15 cellular contexts compared by ENCODE assay signal in the genomic region with DNA sequence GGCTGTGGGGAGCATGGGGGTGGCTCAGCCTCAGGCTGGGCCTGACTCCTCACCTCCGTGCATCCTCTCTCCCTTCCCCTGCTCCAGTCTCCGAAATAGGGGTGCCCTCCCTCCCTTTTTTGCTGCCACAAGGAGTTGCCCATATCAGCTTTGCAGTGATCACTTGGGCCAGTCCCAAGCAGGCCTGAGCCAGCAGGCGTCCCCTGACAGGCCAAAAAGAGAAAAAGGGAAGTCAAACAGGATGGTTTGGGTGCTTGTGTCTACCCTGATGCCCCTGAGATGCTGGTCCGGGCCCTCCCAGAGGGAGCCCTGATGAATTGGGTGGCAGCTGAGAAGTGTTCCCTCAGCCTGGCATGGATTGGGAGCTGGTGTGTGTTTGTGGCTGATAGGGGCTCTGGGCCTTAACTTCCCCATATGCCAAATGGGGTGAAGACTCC. TPM values are rescaled to one million over a fixed set of nuclear protein-coding genes. Genes with fewer than 3 reads are reported as not detected.
DNase-seq lines count a peak whose midpoint lies in the region; ATAC-seq and TF ChIP-seq lines count a peak whose summit lies in the region.
"Had no signal": no experiment of that assay in that cellular context is flagged by ENCODE, and none has a peak within 500 bp of the region (broad histone marks: within the 10 kb centered on the region; RNA-seq: fewer than 3 reads in every experiment).

No MANE protein-coding gene starts in this region.

- no peaks in the 10 kb centered on the region for H3K9me3 Mint-ChIP-seq in activated naive CD8-positive, alpha-beta T cell (ENCODE audit: low read depth)
- no peaks in the 10 kb centered on the region for H3K9me3 Mint-ChIP-seq in activated naive CD8-positive, alpha-beta T cell treated with anti-CD3 and anti-CD28 coated beads for 36 hours
- H3K9me3 Mint-ChIP-seq in chondrocyte (ENCODE audit: low read depth), result no peaks in the 10 kb centered on the region
- no peaks in the 10 kb centered on the region for H3K9me3 Mint-ChIP-seq in mesothelial cell of epicardium
- H3K9me3 Mint-ChIP-seq: activated naive CD4-positive, alpha-beta T cell treated with anti-CD3 and anti-CD28 coated beads, Interleukin-2, amount 50 U/mL, for 24 hours had no signal

- intact Hi-C loops in thyroid gland (cut with DNase I), result no loop called here

- H3K4me1 Mint-ChIP-seq in activated naive CD8-positive, alpha-beta T cell (ENCODE audit: low read depth), result peaks cover 51% of the 10 kb centered on the region
- peaks cover 42% of the 10 kb centered on the region for H3K4me1 Mint-ChIP-seq in activated naive CD8-positive, alpha-beta T cell treated with anti-CD3 and anti-CD28 coated beads for 36 hours
- peaks cover 84% of the 10 kb centered on the region for H3K4me1 Mint-ChIP-seq in chondrocyte (ENCODE audit: low read depth)
- peaks cover 45% of the 10 kb centered on the region for H3K4me1 Mint-ChIP-seq in mesothelial cell of epicardium

- DNase-seq in activated naive CD8-positive, alpha-beta T cell treated with anti-CD3 and anti-CD28 coated beads for 36 hours, result no peak
- DNase-seq in chondrocyte (ENCODE audit: low spot score) (peak; percentile 67), mesothelial cell of epicardium (ENCODE audit: low spot score in 2 of 2, unreplicated experiment in 2 of 2) (no peak), thyroid gland (no peak), COLO829 (ENCODE audit: low spot score) (no peak)
- DNase-seq: NCI-H1436, NCI-H526 treated with DMSO at 0.1 percent for 48 hours, right lobe of liver had no signal

- H3K36me3 Mint-ChIP-seq in activated naive CD8-positive, alpha-beta T cell, result no peaks in the 10 kb centered on the region
- H3K36me3 Mint-ChIP-seq in activated naive CD8-positive, alpha-beta T cell treated with anti-CD3 and anti-CD28 coated beads for 36 hours, result no peaks in the 10 kb centered on the region
- H3K36me3 Mint-ChIP-seq in chondrocyte (ENCODE audit: low read depth) (no peaks in the 10 kb centered on the region), mesothelial cell of epicardium (no peaks in the 10 kb centered on the region)
- H3K36me3 Mint-ChIP-seq: activated CD8-positive, alpha-beta memory T cell treated with anti-CD3 and anti-CD28 coated beads, Interleukin-2, amount 10 ng/mL, durations not matched to agents 7 days and 5 days; activated naive CD4-positive, alpha-beta T cell treated with anti-CD3 and anti-CD28 coated beads, Interleukin-2, amount 50 U/mL, for 24 hours had no signal

- TF ChIP-seq POLR2A in thyroid gland (IDR thresholded peaks at IDR 0.05), result no peak

- no peak overlapping the region for H3K27ac Mint-ChIP-seq in activated naive CD8-positive, alpha-beta T cell
- H3K27ac Mint-ChIP-seq in activated naive CD8-positive, alpha-beta T cell treated with anti-CD3 and anti-CD28 coated beads for 36 hours, result no peak overlapping the region
- H3K27ac Mint-ChIP-seq in chondrocyte (ENCODE audit: unreplicated experiment) (peak overlapping the region; percentile 71), mesothelial cell of epicardium (no peak overlapping the region)
- H3K27ac Mint-ChIP-seq: activated CD8-positive, alpha-beta memory T cell treated with anti-CD3 and anti-CD28 coated beads, Interleukin-2, amount 10 ng/mL, durations not matched to agents 7 days and 5 days; activated naive CD4-positive, alpha-beta T cell treated with anti-CD3 and anti-CD28 coated beads, Interleukin-2, amount 50 U/mL, for 24 hours had no signal

- TF ChIP-seq CTCF in chondrocyte (IDR thresholded peaks at IDR 0.05) (no peak), mesothelial cell of epicardium (IDR thresholded peaks at IDR 0.05; ENCODE audit: unreplicated experiment) (no peak), thyroid gland (IDR thresholded peaks at IDR 0.05) (no peak)

- no peaks in the 10 kb centered on the region for H3K9me3 ChIP-seq in thyroid gland
- H3K9me3 ChIP-seq: right lobe of liver, upper lobe of left lung had no signal

- WGBS in thyroid gland, 2 donors, result 86 to 91% methylated on average over 3 to 4 of the region's 4 CpGs

- H3K4me3 ChIP-seq in thyroid gland (replicated peaks in 1 of 3), result no peak overlapping the region
- H3K4me3 ChIP-seq: right lobe of liver had no signal

- ATAC-seq in HG03139 (IDR thresholded peaks at IDR 0.05; ENCODE audit: unreplicated experiment) (no peak), GM18519 (IDR thresholded peaks at IDR 0.05; ENCODE audit: low FRiP score, unreplicated experiment) (no peak)
- ATAC-seq: activated CD8-positive, alpha-beta memory T cell treated with anti-CD3 and anti-CD28 coated beads, Interleukin-2, amount 10 ng/mL, durations not matched to agents 7 days and 5 days; esophagus mucosa; right lobe of liver had no signal

- H3K27me3 Mint-ChIP-seq in activated naive CD8-positive, alpha-beta T cell, result peaks cover 10% of the 10 kb centered on the region
- peaks cover 41% of the 10 kb centered on the region for H3K27me3 Mint-ChIP-seq in activated naive CD8-positive, alpha-beta T cell treated with anti-CD3 and anti-CD28 coated beads for 36 hours
- no peaks in the 10 kb centered on the region for H3K27me3 Mint-ChIP-seq in chondrocyte (ENCODE audit: low read depth)
- peaks cover 8% of the 10 kb centered on the region for H3K27me3 Mint-ChIP-seq in mesothelial cell of epicardium (ENCODE audit: low read depth)

- peaks cover 0 to 13% of the 10 kb centered on the region in 2 donors for H3K4me1 ChIP-seq in thyroid gland
- H3K4me1 ChIP-seq: right lobe of liver had no signal

- no peaks in the 10 kb centered on the region for H3K36me3 ChIP-seq in thyroid gland
- H3K36me3 ChIP-seq: right lobe of liver, upper lobe of left lung had no signal

- H3K4me3 Mint-ChIP-seq in activated naive CD8-positive, alpha-beta T cell, result peak overlapping the region; percentile 42
- H3K4me3 Mint-ChIP-seq in activated naive CD8-positive, alpha-beta T cell treated with anti-CD3 and anti-CD28 coated beads for 36 hours, result no peak overlapping the region
- peak overlapping the region; percentile 82 for H3K4me3 Mint-ChIP-seq in chondrocyte (ENCODE audit: unreplicated experiment)
- peak overlapping the region; percentile 66 for H3K4me3 Mint-ChIP-seq in mesothelial cell of epicardium
- H3K4me3 Mint-ChIP-seq: activated CD8-positive, alpha-beta memory T cell treated with anti-CD3 and anti-CD28 coated beads, Interleukin-2, amount 10 ng/mL, durations not matched to agents 7 days and 5 days had no signal

- H3K27me3 ChIP-seq in thyroid gland, result no peaks in the 10 kb centered on the region

- H3K27ac ChIP-seq in thyroid gland, result peak overlapping the region in 2 of 3 donors; percentile 10 to 28
- H3K27ac ChIP-seq: right lobe of liver had no signal

RNA-seq across cellular contexts. Expression of a gene that starts 1.4 kb away (rescaled TPM):
- 1 to 10 TPM; 1.9 to 3.1 TPM for total RNA-seq in activated naive CD8-positive, alpha-beta T cell treated with anti-CD3 and anti-CD28 coated beads for 36 hours
- total RNA-seq in chondrocyte, result 284 to 413 TPM (median 394 TPM) in 3 replicates
- 63.3 to 68.6 TPM (median 67.5 TPM) in 3 replicates for total RNA-seq in mesothelial cell of epicardium
- 100 to 1,000 TPM in 1 of 4 donors, 10 to 100 TPM in 3; 75.7 to 159 (median 89.8) TPM for total RNA-seq in thyroid gland

Comparison
In these comparisons a context has a peak if more than half of its experiments do, and no peak if none do; other contexts are left out.
1. RNA of a gene that starts 1.4 kb away (total RNA-seq): 284 to 413 TPM in chondrocyte, 75.7 to 159 TPM in thyroid gland and 63.3 to 68.6 TPM in mesothelial cell of epicardium; 1.9 to 3.1 TPM in activated naive CD8-positive, alpha-beta T cell treated with anti-CD3 and anti-CD28 coated beads for 36 hours; every median in the first group is over 10 times any median in the second.